8 cellular contexts compared by ENCODE assay signal in the genomic region with DNA sequence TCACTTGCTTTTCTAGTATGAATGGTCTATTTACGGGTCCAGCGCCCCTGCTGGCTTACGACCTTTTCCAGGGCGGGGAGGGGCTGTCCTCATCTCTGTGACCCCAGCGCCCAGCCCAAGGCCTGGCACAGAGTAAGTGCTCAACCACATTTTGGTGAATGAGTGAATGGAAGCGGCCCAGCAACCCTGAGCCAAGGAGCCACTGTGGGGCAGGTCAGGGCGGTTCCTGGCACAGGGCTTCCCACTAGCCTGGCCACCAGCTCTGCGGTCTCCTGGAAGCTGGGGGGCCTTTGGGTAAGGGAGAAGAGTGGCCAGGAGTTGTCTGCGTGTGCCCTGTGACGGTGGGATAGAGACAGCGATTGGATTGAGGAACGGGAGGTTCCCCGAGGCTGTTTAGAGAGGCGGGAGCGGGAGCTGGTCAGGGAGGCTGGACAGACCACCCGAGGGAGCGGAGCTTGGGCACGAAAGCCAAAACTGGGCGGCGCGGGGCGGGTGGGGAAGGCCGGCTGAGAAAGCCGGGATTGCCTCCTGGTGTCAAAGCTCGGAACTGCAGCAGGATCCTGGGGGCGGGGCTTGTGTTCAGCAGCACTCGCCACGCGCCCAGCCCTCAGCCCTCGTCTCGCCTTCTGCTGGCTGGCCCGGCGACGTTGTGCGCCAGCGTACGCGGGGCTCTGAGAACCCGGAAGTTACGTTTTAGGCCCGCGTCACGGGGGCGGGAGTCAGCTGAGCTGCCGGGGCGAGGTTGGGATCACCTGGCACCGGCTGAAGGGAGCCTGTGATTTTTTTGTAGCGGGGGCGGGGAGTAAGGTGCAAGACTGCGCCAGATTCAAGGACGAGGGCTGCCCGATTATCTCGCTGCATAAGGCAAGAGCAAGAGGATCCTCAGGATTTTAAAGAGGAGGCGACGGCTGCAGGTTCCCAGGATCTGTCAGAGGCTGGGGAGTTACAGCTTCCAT. TPM values are rescaled to one million over a fixed set of nuclear protein-coding genes. Genes with fewer than 3 reads are reported as not detected.
DNase-seq lines count a peak whose midpoint lies in the region; ATAC-seq and TF ChIP-seq lines count a peak whose summit lies in the region.

A gene with protein sequence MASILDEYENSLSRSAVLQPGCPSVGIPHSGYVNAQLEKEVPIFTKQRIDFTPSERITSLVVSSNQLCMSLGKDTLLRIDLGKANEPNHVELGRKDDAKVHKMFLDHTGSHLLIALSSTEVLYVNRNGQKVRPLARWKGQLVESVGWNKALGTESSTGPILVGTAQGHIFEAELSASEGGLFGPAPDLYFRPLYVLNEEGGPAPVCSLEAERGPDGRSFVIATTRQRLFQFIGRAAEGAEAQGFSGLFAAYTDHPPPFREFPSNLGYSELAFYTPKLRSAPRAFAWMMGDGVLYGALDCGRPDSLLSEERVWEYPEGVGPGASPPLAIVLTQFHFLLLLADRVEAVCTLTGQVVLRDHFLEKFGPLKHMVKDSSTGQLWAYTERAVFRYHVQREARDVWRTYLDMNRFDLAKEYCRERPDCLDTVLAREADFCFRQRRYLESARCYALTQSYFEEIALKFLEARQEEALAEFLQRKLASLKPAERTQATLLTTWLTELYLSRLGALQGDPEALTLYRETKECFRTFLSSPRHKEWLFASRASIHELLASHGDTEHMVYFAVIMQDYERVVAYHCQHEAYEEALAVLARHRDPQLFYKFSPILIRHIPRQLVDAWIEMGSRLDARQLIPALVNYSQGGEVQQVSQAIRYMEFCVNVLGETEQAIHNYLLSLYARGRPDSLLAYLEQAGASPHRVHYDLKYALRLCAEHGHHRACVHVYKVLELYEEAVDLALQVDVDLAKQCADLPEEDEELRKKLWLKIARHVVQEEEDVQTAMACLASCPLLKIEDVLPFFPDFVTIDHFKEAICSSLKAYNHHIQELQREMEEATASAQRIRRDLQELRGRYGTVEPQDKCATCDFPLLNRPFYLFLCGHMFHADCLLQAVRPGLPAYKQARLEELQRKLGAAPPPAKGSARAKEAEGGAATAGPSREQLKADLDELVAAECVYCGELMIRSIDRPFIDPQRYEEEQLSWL (plus strand): TSS at position 718 of the 956 bp plus-strand sequence. CDS start 319 bp downstream, outside the sequence.

- intact Hi-C loops in T-helper 2 cell treated with Interferon-gamma antibody and Interleukin-4, amounts not matched to agents 100 ng/mL and 5 ng/mL, for 36 hours (cut with micrococcal nuclease) = loop anchor here (1.0 to 2.0 kb wide), 8 partner anchors 20 to 439 kb away; a partner anchor contains a TSS
- intact Hi-C loops in aorta (cut with DNase I) = loop anchor here (2.0 to 10.0 kb wide), 5 partner anchors 35 to 441 kb away; a partner anchor contains a TSS

- peaks cover 23% of the 10 kb centered on the region for H3K36me3 ChIP-seq in right atrium auricular region
- peaks cover 6% of the 10 kb centered on the region for H3K36me3 ChIP-seq in rectal smooth muscle tissue (ENCODE audit: control insufficient read depth, insufficient read depth, low read length)
- H3K36me3 ChIP-seq in aorta (ENCODE audit: control insufficient read depth in 1 of 2, insufficient read depth in 2 of 2, low read length in 1 of 2) = no peaks in the 10 kb centered on the region

- DNase-seq in NCI-H187 treated with DMSO at 0.1 percent for 48 hours (lab: John Stamatoyannopoulos, UW) = peak; percentile 61
- peak; percentile 68 to 100 (median 98) for DNase-seq in anterior cingulate cortex (lab: John Stamatoyannopoulos, UW)
- DNase-seq in right atrium auricular region (ENCODE audit: low spot score) = peak; percentile 99
- DNase-seq in aorta = peak; percentile 99 to 100

- ATAC-seq in GM18502 (IDR thresholded peaks at IDR 0.05; ENCODE audit: poor library complexity, unreplicated experiment) (peak; percentile 85), HG02970 (IDR thresholded peaks at IDR 0.05; ENCODE audit: low FRiP score, unreplicated experiment) (peak; percentile 80), aorta (ENCODE audit: low FRiP score) (peak; percentile 99)

- H3K9me3 ChIP-seq in right atrium auricular region (no peaks in the 10 kb centered on the region), aorta (ENCODE audit: control insufficient read depth, low read length) (no peaks in the 10 kb centered on the region)

- H3K4me1 ChIP-seq in right atrium auricular region (peaks cover 0 to 19% of the 10 kb centered on the region in 2 donors), rectal smooth muscle tissue (ENCODE audit: control insufficient read depth, insufficient read depth, low read length) (peaks cover 6% of the 10 kb centered on the region), aorta (ENCODE audit: control insufficient read depth in 1 of 2, insufficient read depth in 2 of 2, low read length in 2 of 2) (no peaks in the 10 kb centered on the region)

- H3K27ac ChIP-seq in right atrium auricular region (peak within 1 kb of the TSS; percentile 88 to 98), rectal smooth muscle tissue (ENCODE audit: low read depth, low read length) (peak within 1 kb of the TSS; percentile 89), aorta (ENCODE audit: low read depth in 1 of 2, low read length in 2 of 2) (peak within 1 kb of the TSS; percentile 28 to 66)

- peak; percentile 92 to 97 for TF ChIP-seq CTCF in right atrium auricular region (IDR thresholded peaks at IDR 0.05)

- peak within 1 kb of the TSS; percentile 57 for H3K9ac ChIP-seq in rectal smooth muscle tissue (ENCODE audit: low read length)

- peak within 1 kb of the TSS; percentile 64 to 91 for H3K4me3 ChIP-seq in right atrium auricular region
- H3K4me3 ChIP-seq in rectal smooth muscle tissue (ENCODE audit: low read length) = peak within 1 kb of the TSS; percentile 93
- H3K4me3 ChIP-seq in aorta (ENCODE audit: low read length in 2 of 2) = peak within 1 kb of the TSS; percentile 82 to 84

- no peaks in the 10 kb centered on the region for H3K27me3 ChIP-seq in right atrium auricular region
- no peaks in the 10 kb centered on the region for H3K27me3 ChIP-seq in rectal smooth muscle tissue (ENCODE audit: control insufficient read depth, insufficient read depth, low read length)
- H3K27me3 ChIP-seq in aorta (ENCODE audit: control insufficient read depth in 1 of 2, insufficient read depth in 2 of 2, low read length in 1 of 2) = no peaks in the 10 kb centered on the region

- WGBS in aorta, 2 donors = 2% methylated on average over 55 of the region's 55 CpGs

RNA-seq across cellular contexts. Expression of the gene that starts here (rescaled TPM):
- 15.6 and 16.8 TPM in 2 replicates for total RNA-seq in T-helper 2 cell treated with Interferon-gamma antibody and Interleukin-4, amounts not matched to agents 100 ng/mL and 5 ng/mL, for 36 hours
- total RNA-seq in right atrium auricular region (10 to 100 TPM; 18.1 to 26.1 TPM), aorta (10 to 100 TPM; 18.6 to 22.5 TPM)
- polyA plus RNA-seq in aorta = 10 to 100 TPM in 1 of 2 donors, 1 to 10 TPM in 1; 5.5 to 10.3 TPM

Comparison
In these comparisons a context has a peak if more than half of its experiments do, and no peak if none do; other contexts are left out.
1. Peak in every context shown above with its lines: DNase-seq, ATAC-seq, H3K4me3 ChIP-seq and H3K27ac ChIP-seq.